16 cellular contexts compared by ENCODE assay signal in genomic region chr9:99026271-99026955, GRCh38.
"Had no signal": no experiment of that assay in that cellular context is flagged by ENCODE, and none has a peak within 500 bp of the region (broad histone marks: within the 10 kb centered on the region; RNA-seq: fewer than 3 reads in every experiment).

No MANE protein-coding gene starts in this region.

- H3K9me3 Mint-ChIP-seq: activated CD4-positive, alpha-beta T cell treated with anti-CD3 and anti-CD28 coated beads, Interleukin-2, amount 10 ng/mL, durations not matched to agents 7 days and 5 days; activated naive CD4-positive, alpha-beta T cell treated with anti-CD3 and anti-CD28 coated beads, Interleukin-2, amount 50 U/mL, for 24 hours; activated T-helper 2 cell treated with anti-CD3 and anti-CD28 coated beads, Interferon-gamma antibody, Interleukin-2, Interleukin-4, amounts not matched to agents 10 μg/mL and 5 μg/mL and 100 μg/mL, durations not matched to agents 14 hours and 24 hours and 36 hours; memory B cell had no signal

- H3K27me3 ChIP-seq: brain microvascular endothelial cell, esophagus muscularis mucosa, tibial artery had no signal

- FAIRE-seq: endometrium, small intestine had no signal

- H3K36me3 ChIP-seq: brain microvascular endothelial cell had no signal

- H3K9ac ChIP-seq: SK-N-SH had no signal

- H3K27me3 Mint-ChIP-seq: activated naive CD4-positive, alpha-beta T cell treated with anti-CD3 and anti-CD28 coated beads, Interleukin-2, amount 50 U/mL, for 24 hours; T-helper 17 cell had no signal

- H3K4me2 ChIP-seq: SK-N-SH had no signal

- DNase-seq: activated CD4-positive, alpha-beta T cell treated with anti-CD3 and anti-CD28 coated beads, Interleukin-2, amount 10 ng/mL, durations not matched to agents 7 days and 5 days; amygdala; brain microvascular endothelial cell; Right ventricle myocardium superior; SK-N-SH; small intestine; T-helper 17 cell; tibial artery had no signal

- H3K4me1 Mint-ChIP-seq: WTC11 had no signal

- H3K4me3 Mint-ChIP-seq: activated CD4-positive, alpha-beta T cell treated with anti-CD3 and anti-CD28 coated beads, Interleukin-2, amount 10 ng/mL, durations not matched to agents 7 days and 5 days; activated naive CD4-positive, alpha-beta T cell treated with anti-CD3 and anti-CD28 coated beads, Interleukin-2, amount 50 U/mL, for 24 hours; memory B cell; T-helper 17 cell; WTC11 had no signal

- H3K27ac ChIP-seq: brain microvascular endothelial cell, tibial artery had no signal

- H3K9me3 ChIP-seq: esophagus muscularis mucosa, SK-N-SH, tibial artery had no signal

- H3K27ac Mint-ChIP-seq: activated CD4-positive, alpha-beta T cell treated with anti-CD3 and anti-CD28 coated beads, Interleukin-2, amount 10 ng/mL, durations not matched to agents 7 days and 5 days; activated naive CD4-positive, alpha-beta T cell treated with anti-CD3 and anti-CD28 coated beads, Interleukin-2, amount 50 U/mL, for 24 hours; activated T-helper 2 cell treated with anti-CD3 and anti-CD28 coated beads, Interferon-gamma antibody, Interleukin-2, Interleukin-4, amounts not matched to agents 10 μg/mL and 5 μg/mL and 100 μg/mL, durations not matched to agents 14 hours and 24 hours and 36 hours; memory B cell; T-helper 17 cell; WTC11 had no signal

- H3K4me3 ChIP-seq: esophagus muscularis mucosa, tibial artery had no signal

- H3K36me3 Mint-ChIP-seq: activated naive CD4-positive, alpha-beta T cell treated with anti-CD3 and anti-CD28 coated beads, Interleukin-2, amount 50 U/mL, for 24 hours; memory B cell; WTC11 had no signal

- ATAC-seq: left lobe of liver, right cardiac atrium, T-helper 17 cell had no signal
